In the genomic region with DNA sequence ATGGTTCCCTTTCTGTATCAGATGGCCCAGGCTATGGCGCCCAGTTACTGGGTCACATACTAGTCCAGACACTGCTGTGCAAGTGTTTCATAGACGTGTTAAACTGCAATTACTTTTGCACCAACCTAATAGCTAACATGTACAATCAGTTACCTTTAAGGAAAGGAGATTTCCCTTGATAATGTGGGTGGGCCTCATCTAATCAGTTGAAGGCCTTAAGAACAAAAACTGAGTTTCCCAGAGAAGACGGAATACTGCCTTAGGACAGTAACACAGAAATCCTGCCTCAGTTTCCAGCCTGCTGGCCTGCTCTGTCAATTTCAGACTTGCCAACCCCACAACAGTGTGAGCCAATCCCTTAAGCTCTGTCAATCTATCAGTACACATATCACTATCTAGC, we compare ENCODE assay signal across 8 cellular contexts.
"Had no signal": no experiment of that assay in that cellular context is flagged by ENCODE, and none has a peak within 500 bp of the region (broad histone marks: within the 10 kb centered on the region; RNA-seq: fewer than 3 reads in every experiment).

No MANE protein-coding gene starts in this region.

- H3K4me2 ChIP-seq: GM23338, KMS-11 had no signal

- H3K4me3 ChIP-seq: GM23338, HAP-1 had no signal

- H3K9ac ChIP-seq: KMS-11 had no signal

- ATAC-seq: GM23338, HCT116 had no signal

- H3K36me3 ChIP-seq: HAP-1 had no signal

- FAIRE-seq: HTR-8/SVneo had no signal

- H2AFZ ChIP-seq: GM23338 had no signal

- H3K9me3 ChIP-seq: HAP-1 had no signal

- H3K4me1 ChIP-seq: HAP-1 had no signal

- H3K27ac ChIP-seq: KMS-11 had no signal

- DNase-seq: H7, IMR-90, KBM-7 had no signal
